ENCODE assay signal across 32 cellular contexts in genomic region chr13:28447989-28448388, GRCh38.
"Had no signal": no experiment of that assay in that cellular context is flagged by ENCODE, and none has a peak within 500 bp of the region (broad histone marks: within the 10 kb centered on the region; RNA-seq: fewer than 3 reads in every experiment).

No MANE protein-coding gene starts in this region.

- H3K27me3 ChIP-seq: adrenal gland, body of pancreas, brain microvascular endothelial cell, breast epithelium had no signal

- H3K36me3 ChIP-seq: adrenal gland, brain microvascular endothelial cell, breast epithelium had no signal

- DNase-seq: activated B cell treated with CpG ODN at 0.5 μM for 24 hours; activated CD4-positive, alpha-beta memory T cell treated with anti-CD3 and anti-CD28 coated beads for 36 hours; activated CD4-positive, alpha-beta T cell treated with anti-CD3 and anti-CD28 coated beads for 4 hours; activated CD4-positive, alpha-beta T cell treated with anti-CD3 and anti-CD28 coated beads, Interleukin-2, amount 10 ng/mL, durations not matched to agents 24 days and 14 days; activated CD4-positive, alpha-beta T cell treated with anti-CD3 and anti-CD28 coated beads, Interleukin-2, amount 50 U/mL, for 1 hour; activated CD4-positive, alpha-beta T cell treated with anti-CD3 and anti-CD28 coated beads, Interleukin-2, amount 50 U/mL, for 4 hours; activated CD4-positive, CD25-positive, alpha-beta regulatory T cell treated with anti-CD3 and anti-CD28 coated beads, Interleukin-2, amount 50 U/mL, for 72 hours; activated CD8-positive, alpha-beta memory T cell treated with anti-CD3 and anti-CD28 coated beads, Interleukin-2, amount 50 U/mL, for 4 hours; activated CD8-positive, alpha-beta T cell treated with anti-CD3 and anti-CD28 coated beads for 36 hours; activated effector memory CD4-positive, alpha-beta T cell treated with anti-CD3 and anti-CD28 coated beads, Interleukin-2, amount 50 U/mL, for 16 hours; activated gamma-delta T cell treated with Interleukin-2 at 50 U/mL for 16 hours; activated naive CD4-positive, alpha-beta T cell; activated naive CD4-positive, alpha-beta T cell treated with anti-CD3 and anti-CD28 coated beads for 36 hours; activated naive CD4-positive, alpha-beta T cell treated with anti-CD3 and anti-CD28 coated beads, Interleukin-2, amount 50 U/mL, for 16 hours; activated naive CD8-positive, alpha-beta T cell treated with anti-CD3 and anti-CD28 coated beads for 36 hours; activated T-cell treated with anti-CD3 and anti-CD28 coated beads for 4 hours; activated T-cell treated with anti-CD3 and anti-CD28 coated beads, Interleukin-2, amount 50 U/mL, for 1 hour; activated T-cell treated with anti-CD3 and anti-CD28 coated beads, Interleukin-2, amount 50 U/mL, for 4 hours; activated T-cell treated with anti-CD3 and anti-CD28 coated beads, Interleukin-2, amount 50 U/mL, for 72 hours; adrenal gland; amniotic stem cell; aorta; body of pancreas; brain microvascular endothelial cell; central memory CD4-positive, alpha-beta T cell; T-helper 2 cell; T-helper 9 cell had no signal

- H3K27ac ChIP-seq: adrenal gland, body of pancreas, brain microvascular endothelial cell, breast epithelium, VCaP had no signal

- ATAC-seq: activated CD8-positive, alpha-beta T cell treated with anti-CD3 and anti-CD28 coated beads for 36 hours; activated naive CD4-positive, alpha-beta T cell treated with anti-CD3 and anti-CD28 coated beads, Interleukin-2, amount 50 U/mL, for 72 hours; activated T-cell treated with anti-CD3 and anti-CD28 coated beads, Interleukin-2, amount 50 U/mL, for 4 hours; activated T-cell treated with anti-CD3 and anti-CD28 coated beads, Interleukin-2, amount 50 U/mL, for 72 hours; activated T-helper 17 cell treated with anti-CD3 and anti-CD28 coated beads, Interleukin-2, amount 50 U/mL, for 72 hours; body of pancreas had no signal

- H3K4me3 ChIP-seq: adrenal gland, body of pancreas, breast epithelium had no signal

- H3K4me1 ChIP-seq: adrenal gland, body of pancreas, breast epithelium had no signal

- FAIRE-seq: astrocyte had no signal
